ENCODE assay signal across 2 cellular contexts in genomic region chr11:45921561-45922424, GRCh38.
TF ChIP-seq lines count a peak whose summit lies in the region.

No MANE protein-coding gene starts in this region.

TF ChIP-seq in Ishikawa, 13 proteins besides CTCF, POLR2A, EP300 and RAD21 (continued from another document):
- TF ChIP-seq REST (IDR thresholded peaks at IDR 0.05; ENCODE audit: low read depth) (no peak), NFIC (IDR thresholded peaks at IDR 0.05) (peak; percentile 30; the same call in 1 of the 2 replicates), CEBPB (IDR thresholded peaks at IDR 0.05) (no peak), MAX (IDR thresholded peaks at IDR 0.05) (peak; percentile 63), ZBTB7A (IDR thresholded peaks at IDR 0.05; ENCODE audit: low read depth) (peak; percentile 79; the same call in 1 of the 2 replicates), EGR1 (IDR thresholded peaks at IDR 0.05) (no peak), YY1 (IDR thresholded peaks at IDR 0.05; ENCODE audit: low read depth) (no peak), FOXM1 (IDR thresholded peaks at IDR 0.05; ENCODE audit: borderline replicate concordance, low read depth) (no peak; the same call in 1 of the 2 replicates)

TF ChIP-seq in WTC11, 78 proteins besides CTCF, POLR2A, EP300 and RAD21 (continued from another document and continues in another):
- TF ChIP-seq ARID4B (CRISPR knock-in tag; IDR thresholded peaks at IDR 0.05; ENCODE audit: borderline replicate concordance): no peak
- TF ChIP-seq E2F1 (CRISPR knock-in tag; IDR thresholded peaks at IDR 0.05): no peak
- TF ChIP-seq CREM (CRISPR knock-in tag; IDR thresholded peaks at IDR 0.05): no peak; the same call in 1 of the 2 replicates
- 0 out of 2 replicates have a peak, but pooled peaks have one; percentile 33 for TF ChIP-seq SMAD3 (CRISPR knock-in tag; IDR thresholded peaks at IDR 0.05; ENCODE audit: borderline replicate concordance)
- TF ChIP-seq ZNF317 (CRISPR knock-in tag; IDR thresholded peaks at IDR 0.05; ENCODE audit: borderline replicate concordance, low read depth): no peak; the same call in 1 of the 2 replicates
- TF ChIP-seq CBFB (CRISPR knock-in tag; IDR thresholded peaks at IDR 0.05; ENCODE audit: low read depth): no peak
- TF ChIP-seq AR (CRISPR knock-in tag; IDR thresholded peaks at IDR 0.05): no peak
- no peak for TF ChIP-seq MXD4 (CRISPR knock-in tag; IDR thresholded peaks at IDR 0.05; ENCODE audit: borderline replicate concordance)
- peak; percentile 93; the same call in 1 of the 2 replicates for TF ChIP-seq SP1 (CRISPR knock-in tag; conservative IDR thresholded peaks at IDR 0.05)
- TF ChIP-seq NFYB (CRISPR knock-in tag; conservative IDR thresholded peaks at IDR 0.05; ENCODE audit: low read depth): no peak
- TF ChIP-seq RELA (CRISPR knock-in tag; IDR thresholded peaks at IDR 0.05; ENCODE audit: borderline replicate concordance): no peak
- no peak for TF ChIP-seq ZNF232 (CRISPR knock-in tag; IDR thresholded peaks at IDR 0.05)
- no peak for TF ChIP-seq ESRRA (CRISPR knock-in tag; IDR thresholded peaks at IDR 0.05; ENCODE audit: borderline replicate concordance)
- TF ChIP-seq RORB (CRISPR knock-in tag; IDR thresholded peaks at IDR 0.05): no peak
- TF ChIP-seq TCF7 (CRISPR knock-in tag; IDR thresholded peaks at IDR 0.05; ENCODE audit: low read depth): no peak
- TF ChIP-seq GTF2I (CRISPR knock-in tag; conservative IDR thresholded peaks at IDR 0.05): no peak
- TF ChIP-seq HMGXB4 (CRISPR knock-in tag; IDR thresholded peaks at IDR 0.05): no peak; the same call in 1 of the 2 replicates
- no peak for TF ChIP-seq PREB (CRISPR knock-in tag; IDR thresholded peaks at IDR 0.05; ENCODE audit: borderline replicate concordance)
- TF ChIP-seq MLX (CRISPR knock-in tag; IDR thresholded peaks at IDR 0.05): no peak
- peak; percentile 75; the same call in 1 of the 2 replicates for TF ChIP-seq MAX (CRISPR knock-in tag; IDR thresholded peaks at IDR 0.05)
- TF ChIP-seq ZNF532 (CRISPR knock-in tag; IDR thresholded peaks at IDR 0.05; ENCODE audit: borderline replicate concordance): no peak
- TF ChIP-seq ZNF121 (CRISPR knock-in tag; IDR thresholded peaks at IDR 0.05): peak; percentile 80
- TF ChIP-seq NR3C1 (CRISPR knock-in tag; conservative IDR thresholded peaks at IDR 0.05; ENCODE audit: low read depth): no peak
- TF ChIP-seq ATF1 (CRISPR knock-in tag; IDR thresholded peaks at IDR 0.05): no peak
- TF ChIP-seq AFF4 (CRISPR knock-in tag; IDR thresholded peaks at IDR 0.05; ENCODE audit: borderline replicate concordance): 0 out of 2 replicates have a peak, but pooled peaks have one; percentile 20
- no peak for TF ChIP-seq HMGA2 (CRISPR knock-in tag; IDR thresholded peaks at IDR 0.05)
- no peak for TF ChIP-seq ZNF512 (CRISPR knock-in tag; IDR thresholded peaks at IDR 0.05; ENCODE audit: borderline replicate concordance)
- no peak for TF ChIP-seq NR1H2 (CRISPR knock-in tag; IDR thresholded peaks at IDR 0.05)
- TF ChIP-seq ZNF671 (CRISPR knock-in tag; IDR thresholded peaks at IDR 0.05): no peak
